Comparison of ENCODE assay signal across 7 cellular contexts in the genomic region with DNA sequence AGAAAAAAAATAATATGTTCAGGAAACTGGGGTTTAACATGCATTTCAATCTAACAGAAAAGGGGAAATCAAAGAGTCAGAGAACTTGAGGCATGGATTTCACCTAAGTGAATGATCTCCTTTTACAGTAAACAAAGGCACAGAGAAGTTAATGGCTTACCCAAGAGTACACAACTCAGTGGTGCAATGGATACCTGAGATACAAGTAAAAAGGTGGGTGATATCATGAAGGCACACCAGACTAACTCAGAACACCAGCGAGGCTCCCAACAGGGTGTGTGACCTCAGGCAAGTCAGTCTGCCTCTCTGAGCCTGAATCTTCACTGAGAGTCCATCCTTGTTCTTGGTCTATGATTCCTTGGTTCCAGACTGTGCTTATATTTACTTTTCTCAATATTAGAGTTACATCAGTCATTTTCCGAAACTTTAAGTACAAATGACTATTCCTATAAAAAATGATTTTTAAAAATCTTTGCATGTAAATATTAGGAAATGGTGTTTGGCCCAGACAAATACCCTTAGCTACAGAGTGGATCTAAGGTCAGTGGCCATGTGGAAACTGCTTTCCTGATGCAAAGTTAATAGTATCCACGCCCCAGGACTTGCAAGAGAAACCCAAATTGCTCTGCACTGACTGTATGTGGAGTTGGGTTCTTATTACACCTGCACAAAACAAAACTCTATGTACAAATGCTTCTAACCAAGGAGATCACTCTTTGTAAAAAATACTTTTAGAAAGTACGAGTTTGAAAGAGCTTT.
"Had no signal": no experiment of that assay in that cellular context is flagged by ENCODE, and none has a peak within 500 bp of the region (broad histone marks: within the 10 kb centered on the region; RNA-seq: fewer than 3 reads in every experiment).

No MANE protein-coding gene starts in this region.

- DNase-seq: H9, HCEC 1CT, IMR-90, KG1 had no signal

- H3K27ac ChIP-seq: HL-60 had no signal

- H3K4me3 ChIP-seq: GM23338, K562 had no signal

- ATAC-seq: GM23338, K562 had no signal
